ENCODE assay signal across 8 cellular contexts in genomic region chr1:84077476-84078107, GRCh38.
A peak's percentile ranks its signal among the peaks of the same experiment; 100 is the strongest.
DNase-seq lines count a peak whose midpoint lies in the region; ATAC-seq and TF ChIP-seq lines count a peak whose summit lies in the region.

No MANE protein-coding gene starts in this region.

- under 1% methylated on average over 38 of the region's 71 CpGs for WGBS in mesenchymal stem cell

- H3K23ac ChIP-seq in mesenchymal stem cell (ENCODE audit: low read length in 2 of 2) = peak overlapping the region in 1 of 2 experiments; percentile 96

- H2AFZ ChIP-seq in mesenchymal stem cell (ENCODE audit: low read depth, low read length) = peak overlapping the region; percentile 99

- H3K9ac ChIP-seq in mesenchymal stem cell (ENCODE audit: low read length) = peak overlapping the region; percentile 93

- peak overlapping the region in 1 of 2 experiments; percentile 79 for H2BK12ac ChIP-seq in mesenchymal stem cell (ENCODE audit: low read length in 2 of 2)

- H2BK15ac ChIP-seq in mesenchymal stem cell (ENCODE audit: low read depth, poor library complexity, severe bottlenecking) = peak overlapping the region; percentile 96

- ATAC-seq in HG03442 (IDR thresholded peaks at IDR 0.05; ENCODE audit: unreplicated experiment) = peak; percentile 92

- no peaks in the 10 kb centered on the region for H3K9me3 ChIP-seq in mesenchymal stem cell (ENCODE audit: control insufficient read depth, low read length)

- peak overlapping the region; percentile 76 for H2BK5ac ChIP-seq in mesenchymal stem cell (ENCODE audit: low read depth, low read length, poor library complexity, severe bottlenecking)

- no peaks in the 10 kb centered on the region for H3K36me3 ChIP-seq in mesenchymal stem cell (ENCODE audit: control insufficient read depth in 1 of 2, insufficient read depth in 2 of 2, low read depth in 1 of 2, low read length in 2 of 2)

- peaks cover 1% of the 10 kb centered on the region for H3K4me1 ChIP-seq in mesenchymal stem cell (ENCODE audit: control insufficient read depth, insufficient read depth, low read depth, low read length)

- peak overlapping the region; percentile 98 to 99 for H3K4ac ChIP-seq in mesenchymal stem cell (ENCODE audit: low read depth in 1 of 2, low read length in 2 of 2)

- peak overlapping the region; percentile 87 for H4K8ac ChIP-seq in mesenchymal stem cell (ENCODE audit: low read length)

- no peak overlapping the region for H2AK5ac ChIP-seq in mesenchymal stem cell (ENCODE audit: low read length, severe bottlenecking)

- H3K18ac ChIP-seq in mesenchymal stem cell (ENCODE audit: low read depth in 1 of 2, low read length in 2 of 2) = peak overlapping the region; percentile 96 to 99

- peak overlapping the region; percentile 93 for H3K4me2 ChIP-seq in mesenchymal stem cell (ENCODE audit: low read length, poor library complexity, severe bottlenecking)

- H3K27ac ChIP-seq in C4-2B (peak overlapping the region; percentile 77), mesenchymal stem cell (ENCODE audit: low read length, poor library complexity, severe bottlenecking) (peak overlapping the region; percentile 79)

- H3K4me3 ChIP-seq in mesenchymal stem cell (ENCODE audit: insufficient read depth in 1 of 2, low read depth in 1 of 2, low read length in 2 of 2) = peak overlapping the region; percentile 94 to 96

- H3K27me3 ChIP-seq in mesenchymal stem cell (ENCODE audit: control insufficient read depth in 1 of 2, insufficient read depth in 1 of 2, low read length in 2 of 2) = no peaks in the 10 kb centered on the region

- peak; percentile 64 for DNase-seq in GM19240 (ENCODE audit: insufficient read length, low spot score)
- peak; percentile 44 for DNase-seq in NCI-H748 treated with DMSO at 0.1 percent for 48 hours (lab: John Stamatoyannopoulos, UW)
- DNase-seq in activated CD8-positive, alpha-beta memory T cell treated with anti-CD3 and anti-CD28 coated beads for 1 hour (ENCODE audit: extremely low read depth in 1 of 2, low read depth in 1 of 2) = peak; percentile 19 to 62
- peak; percentile 64 for DNase-seq in effector CD8-positive, alpha-beta T cell (lab: John Stamatoyannopoulos, UW)
- peak; percentile 85 for DNase-seq in mesenchymal stem cell
- DNase-seq in stimulated activated CD8-positive, alpha-beta memory T cell treated with anti-CD3 and anti-CD28 coated beads, Interleukin-12 subunit alpha, Interleukin-12 subunit beta, amount 100 ng/mL, for 4 hours (ENCODE audit: low read depth) = peak; percentile 72

- H2BK120ac ChIP-seq in mesenchymal stem cell (ENCODE audit: low read depth, low read length) = peak overlapping the region; percentile 86

- H4K91ac ChIP-seq in mesenchymal stem cell (ENCODE audit: low read length) = peak overlapping the region; percentile 64

- TF ChIP-seq CTCF in C4-2B (conservative IDR thresholded peaks at IDR 0.05) = 0 out of 2 replicates have a peak, but pooled peaks have one; percentile 9

- H3K14ac ChIP-seq in mesenchymal stem cell (ENCODE audit: low read length in 2 of 2) = peak overlapping the region in 1 of 2 experiments; percentile 95

- H3K79me1 ChIP-seq in mesenchymal stem cell (replicated peaks; ENCODE audit: low read length, poor library complexity, severe bottlenecking) = peaks cover 10% of the 10 kb centered on the region

Comparison
In these comparisons a context has a peak if more than half of its experiments do, and no peak if none do; other contexts are left out.
1. Peak in every context shown above with its lines: DNase-seq, ATAC-seq, H3K4me3 ChIP-seq and H3K27ac ChIP-seq.